Comparison of ENCODE assay signal across 8 cellular contexts in genomic region chr14:100297320-100298300, GRCh38. TPM values are rescaled to one million over a fixed set of nuclear protein-coding genes. Genes with fewer than 3 reads are reported as not detected.
DNase-seq lines count a peak whose midpoint lies in the region; ATAC-seq and TF ChIP-seq lines count a peak whose summit lies in the region.

No MANE protein-coding gene starts in this region.

- H3K27ac ChIP-seq in colonic mucosa: peak overlapping the region; percentile 63

- H3K27me3 Mint-ChIP-seq in activated CD4-positive, alpha-beta memory T cell treated with anti-CD3 and anti-CD28 coated beads for 36 hours: no peaks in the 10 kb centered on the region

- intact Hi-C loops in colonic mucosa (cut with DNase I) (no loop called here), mucosa of descending colon (cut with DNase I, micrococcal nuclease) (no loop called here)
- intact Hi-C loops in activated CD4-positive, alpha-beta memory T cell treated with anti-CD3 and anti-CD28 coated beads for 36 hours (cut with micrococcal nuclease): no loop called here

- TF ChIP-seq CTCF in colonic mucosa (IDR thresholded peaks at IDR 0.05): no peak
- no peak for TF ChIP-seq CTCF in mucosa of descending colon (IDR thresholded peaks at IDR 0.05)

- no peaks in the 10 kb centered on the region for H3K27me3 ChIP-seq in colonic mucosa

- no peaks in the 10 kb centered on the region for H3K4me1 Mint-ChIP-seq in activated CD4-positive, alpha-beta memory T cell treated with anti-CD3 and anti-CD28 coated beads for 36 hours (ENCODE audit: low read depth)

- H3K9me3 Mint-ChIP-seq in activated CD4-positive, alpha-beta memory T cell treated with anti-CD3 and anti-CD28 coated beads for 36 hours: no peaks in the 10 kb centered on the region

- DNase-seq in EH (ENCODE audit: low read depth): peak; percentile 79
- peak in 45 of 76 experiments; percentile 10 to 66 (median 32) for DNase-seq in HUDEP-2 (lab: John Stamatoyannopoulos, UW; ENCODE audit: unreplicated experiment in 76 of 76)
- peak; percentile 65 for DNase-seq in colonic mucosa
- DNase-seq in mucosa of descending colon: peak; percentile 62 to 73 (median 63)
- no peak for DNase-seq in activated CD4-positive, alpha-beta memory T cell treated with anti-CD3 and anti-CD28 coated beads for 36 hours
- no peak for DNase-seq in stimulated activated CD4-positive, alpha-beta T cell treated with anti-CD3 and anti-CD28 coated beads, Interleukin-12 subunit alpha, Interleukin-12 subunit beta, amount 100 ng/mL, for 4 hours
- no peak for DNase-seq in glomerular visceral epithelial cell (ENCODE audit: extremely low spot score)

- peak overlapping the region in 1 of 2 donors; percentile 43 for H3K9ac ChIP-seq in colonic mucosa (ENCODE audit: low read depth in 2 of 2, low read length in 2 of 2)

- H3K4me3 Mint-ChIP-seq in activated CD4-positive, alpha-beta memory T cell treated with anti-CD3 and anti-CD28 coated beads for 36 hours: no peak overlapping the region

- H3K4me3 ChIP-seq in colonic mucosa (no peak overlapping the region), mucosa of descending colon (no peak overlapping the region)

- H3K27ac Mint-ChIP-seq in activated CD4-positive, alpha-beta memory T cell treated with anti-CD3 and anti-CD28 coated beads for 36 hours: no peak overlapping the region

- H3K36me3 ChIP-seq in colonic mucosa: no peaks in the 10 kb centered on the region
- H3K36me3 ChIP-seq in mucosa of descending colon (ENCODE audit: low read depth): no peaks in the 10 kb centered on the region

- CTCF ChIA-PET in activated CD4-positive, alpha-beta memory T cell treated with anti-CD3 and anti-CD28 coated beads for 36 hours (lab: Charles Lee): interaction anchor here (1.1 to 1.8 kb wide), 3 partner anchors 10 to 80 kb away, joined by 3 to 8 read pairs (median 6); no protein-coding TSS in a partner anchor

- H3K9me3 ChIP-seq in colonic mucosa (no peaks in the 10 kb centered on the region), mucosa of descending colon (no peaks in the 10 kb centered on the region)

- H3K4me1 ChIP-seq in colonic mucosa: no peaks in the 10 kb centered on the region
- H3K4me1 ChIP-seq in mucosa of descending colon (ENCODE audit: low read depth): no peaks in the 10 kb centered on the region

- ATAC-seq in GM21423 (IDR thresholded peaks at IDR 0.05; ENCODE audit: unreplicated experiment) (peak; percentile 81), mucosa of descending colon (peak; percentile 78)

- POLR2A ChIA-PET in activated CD4-positive, alpha-beta memory T cell treated with anti-CD3 and anti-CD28 coated beads for 36 hours (lab: Charles Lee): no interaction called here

- H3K36me3 Mint-ChIP-seq in activated CD4-positive, alpha-beta memory T cell treated with anti-CD3 and anti-CD28 coated beads for 36 hours: no peaks in the 10 kb centered on the region

RNA-seq across cellular contexts. Expression of gene SLC25A29, which starts 8.6 kb away (rescaled TPM):
- 10 to 100 TPM; 28.6 to 34.8 TPM for total RNA-seq in colonic mucosa
- total RNA-seq in mucosa of descending colon: 10 to 100 TPM; 19.6 to 28.2 (median 28.1) TPM
- total RNA-seq in activated CD4-positive, alpha-beta memory T cell treated with anti-CD3 and anti-CD28 coated beads for 36 hours: 10 to 100 TPM; 14.9 to 15.7 TPM

RNA-seq across cellular contexts. Expression of gene SLC25A47, which starts 25.5 kb away (rescaled TPM):
- total RNA-seq in colonic mucosa (not detected), mucosa of descending colon (under 1 TPM in 1 of 3 donors, not detected in 2; 0.17 TPM)
- total RNA-seq in activated CD4-positive, alpha-beta memory T cell treated with anti-CD3 and anti-CD28 coated beads for 36 hours: not detected

RNA-seq across cellular contexts. Expression of gene YY1, which starts 58.7 kb away (rescaled TPM):
- total RNA-seq in colonic mucosa (10 to 100 TPM; 73.2 to 90.4 TPM), mucosa of descending colon (10 to 100 TPM; 60.8 to 78.7 (median 72.9) TPM)
- 10 to 100 TPM; 88.6 to 98.2 TPM for total RNA-seq in activated CD4-positive, alpha-beta memory T cell treated with anti-CD3 and anti-CD28 coated beads for 36 hours

Comparison
In these comparisons a context has a peak if more than half of its experiments do, and no peak if none do; other contexts are left out.
1. DNase-seq: peak in EH (single experiment), HUDEP-2 (45 of 76), colonic mucosa (single experiment) and mucosa of descending colon (3 of 3); none in activated CD4-positive, alpha-beta memory T cell treated with anti-CD3 and anti-CD28 coated beads for 36 hours (single experiment), stimulated activated CD4-positive, alpha-beta T cell treated with anti-CD3 and anti-CD28 coated beads, Interleukin-12 subunit alpha, Interleukin-12 subunit beta, amount 100 ng/mL, for 4 hours (single experiment) and glomerular visceral epithelial cell (single experiment).